8 cellular contexts compared by ENCODE assay signal in genomic region chr2:25251461-25252273, GRCh38.
DNase-seq lines count a peak whose midpoint lies in the region; ATAC-seq and TF ChIP-seq lines count a peak whose summit lies in the region.

No MANE protein-coding gene starts in this region.

- H3K4me1 Mint-ChIP-seq in MCF 10A (ENCODE audit: insufficient read depth, unreplicated experiment), result no peaks in the 10 kb centered on the region
- H3K4me1 Mint-ChIP-seq in activated CD8-positive, alpha-beta T cell treated with anti-CD3 and anti-CD28 coated beads for 36 hours (ENCODE audit: low read depth), result peaks cover 34% of the 10 kb centered on the region

- DNase-seq in breast epithelium (ENCODE audit: low spot score in 2 of 2) (peak in 1 of 2 donors; percentile 44), MCF 10A (ENCODE audit: unreplicated experiment) (no peak), M059J (ENCODE audit: low read depth) (peak; percentile 39), epithelial cell of esophagus (ENCODE audit: low read depth) (peak; percentile 49)
- DNase-seq in activated CD8-positive, alpha-beta T cell treated with anti-CD3 and anti-CD28 coated beads for 36 hours, result peak; percentile 66

- H3K36me3 ChIP-seq in breast epithelium, result peaks cover 5% of the 10 kb centered on the region

- no TSS peak for BruUV-seq in MCF 10A (replicated peaks; lab: Mats Ljungman, UMichigan)

- no peak for TF ChIP-seq CTCF in breast epithelium (IDR thresholded peaks at IDR 0.05)
- TF ChIP-seq CTCF in MCF 10A (IDR thresholded peaks at IDR 0.05; ENCODE audit: unreplicated experiment), result no peak
- no peak for TF ChIP-seq CTCF in activated CD8-positive, alpha-beta T cell treated with anti-CD3 and anti-CD28 coated beads for 36 hours (IDR thresholded peaks at IDR 0.05)
- TF ChIP-seq CTCF in epithelial cell of esophagus (IDR thresholded peaks at IDR 0.05; ENCODE audit: insufficient read depth, low read depth, low read length, missing control alignments), result no peak

- peak; percentile 58 for ATAC-seq in activated CD8-positive, alpha-beta T cell treated with anti-CD3 and anti-CD28 coated beads for 36 hours
- no peak for ATAC-seq in HG02970 (IDR thresholded peaks at IDR 0.05; ENCODE audit: low FRiP score, unreplicated experiment)

- H3K27me3 ChIP-seq in breast epithelium, result no peaks in the 10 kb centered on the region
- H3K27me3 ChIP-seq in mononuclear cell (ENCODE audit: insufficient read depth, low read length), result no peaks in the 10 kb centered on the region

- H3K9me3 Mint-ChIP-seq in MCF 10A (ENCODE audit: unreplicated experiment), result no peaks in the 10 kb centered on the region
- no peaks in the 10 kb centered on the region for H3K9me3 Mint-ChIP-seq in activated CD8-positive, alpha-beta T cell treated with anti-CD3 and anti-CD28 coated beads for 36 hours

- H3K4me1 ChIP-seq in breast epithelium (peaks cover 0 to 8% of the 10 kb centered on the region in 2 donors), mononuclear cell (ENCODE audit: insufficient read depth, low read length) (peaks cover 19% of the 10 kb centered on the region)

- H3K36me3 Mint-ChIP-seq in MCF 10A (ENCODE audit: insufficient read depth, unreplicated experiment), result peaks cover 20% of the 10 kb centered on the region
- H3K36me3 Mint-ChIP-seq in activated CD8-positive, alpha-beta T cell treated with anti-CD3 and anti-CD28 coated beads for 36 hours (ENCODE audit: low read depth), result peaks cover 63% of the 10 kb centered on the region

- intact Hi-C loops in breast epithelium (cut with DNase I; ENCODE audit: low total_unique reads), result no loop called here
- intact Hi-C loops in MCF 10A (cut with micrococcal nuclease), result no loop called here
- intact Hi-C loops in activated CD8-positive, alpha-beta T cell treated with anti-CD3 and anti-CD28 coated beads for 36 hours (cut with micrococcal nuclease), result no loop called here

- no peaks in the 10 kb centered on the region for H3K9me3 ChIP-seq in breast epithelium
- H3K9me3 ChIP-seq in mononuclear cell (ENCODE audit: low read depth, low read length), result no peaks in the 10 kb centered on the region

- TF ChIP-seq POLR2A in breast epithelium (IDR thresholded peaks at IDR 0.05), result no peak

- POLR2A ChIA-PET in MCF 10A (lab: Yijun Ruan, JAX), result no interaction called here
- POLR2A ChIA-PET in activated CD8-positive, alpha-beta T cell treated with anti-CD3 and anti-CD28 coated beads for 36 hours (lab: Charles Lee), result interaction anchor here (0.6 to 1.4 kb wide), 12 partner anchors 9 to 93 kb away, joined by 3 to 12 read pairs (median 4); no protein-coding TSS in a partner anchor

- H3K27me3 Mint-ChIP-seq in MCF 10A (ENCODE audit: insufficient read depth, unreplicated experiment), result no peaks in the 10 kb centered on the region
- H3K27me3 Mint-ChIP-seq in activated CD8-positive, alpha-beta T cell treated with anti-CD3 and anti-CD28 coated beads for 36 hours, result no peaks in the 10 kb centered on the region

- H3K27ac ChIP-seq in breast epithelium (peak overlapping the region; percentile 84 to 95), temporal lobe (ENCODE audit: low read depth, low read length) (peak overlapping the region; percentile 46)

- no peak overlapping the region for H3K27ac Mint-ChIP-seq in MCF 10A (ENCODE audit: low read depth, unreplicated experiment)
- H3K27ac Mint-ChIP-seq in activated CD8-positive, alpha-beta T cell treated with anti-CD3 and anti-CD28 coated beads for 36 hours, result peak overlapping the region; percentile 91

- H3K4me3 Mint-ChIP-seq in MCF 10A (ENCODE audit: unreplicated experiment), result no peak overlapping the region
- H3K4me3 Mint-ChIP-seq in activated CD8-positive, alpha-beta T cell treated with anti-CD3 and anti-CD28 coated beads for 36 hours, result peak overlapping the region; percentile 87

- H3K4me3 ChIP-seq in breast epithelium, result peak overlapping the region; percentile 63 to 90 (median 71)
- peak overlapping the region; percentile 45 for H3K4me3 ChIP-seq in epithelial cell of esophagus (ENCODE audit: low read length)
- H3K4me3 ChIP-seq in mononuclear cell (ENCODE audit: low read length), result peak overlapping the region; percentile 42

- CTCF ChIA-PET in MCF 10A (lab: Yijun Ruan, JAX), result interaction anchor here (0.5 to 0.6 kb wide), 2 partner anchors 28 to 33 kb away, joined by 3 to 6 read pairs; no protein-coding TSS in a partner anchor
- CTCF ChIA-PET in activated CD8-positive, alpha-beta T cell treated with anti-CD3 and anti-CD28 coated beads for 36 hours (lab: Charles Lee), result interaction anchor here (1.3 to 1.8 kb wide), 6 partner anchors 12 to 275 kb away, joined by 3 to 7 read pairs (median 5); no protein-coding TSS in a partner anchor
